ENCODE assay signal across 21 cellular contexts in the genomic region with DNA sequence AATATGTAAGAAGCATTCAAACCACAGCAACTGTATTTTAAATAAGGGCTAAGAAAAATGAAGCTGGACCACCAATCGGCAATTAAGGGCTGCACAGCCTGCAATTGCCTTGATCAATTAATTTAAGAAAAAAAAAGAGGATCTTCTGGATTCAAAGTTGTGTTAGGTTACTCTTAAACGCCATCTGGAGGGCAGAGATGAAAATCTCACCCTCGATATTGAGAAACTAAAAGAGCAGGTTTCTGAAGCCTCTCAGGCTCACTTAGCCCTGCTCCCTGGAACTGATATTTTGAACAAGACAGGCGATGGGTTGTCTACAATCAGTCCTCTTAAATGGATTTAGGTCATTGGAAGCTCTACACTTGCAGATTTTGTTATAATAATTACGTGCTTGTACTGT.
A peak's percentile ranks its signal among the peaks of the same experiment; 100 is the strongest.
DNase-seq lines count a peak whose midpoint lies in the region; ATAC-seq and TF ChIP-seq lines count a peak whose summit lies in the region.
"Had no signal": no experiment of that assay in that cellular context is flagged by ENCODE, and none has a peak within 500 bp of the region (broad histone marks: within the 10 kb centered on the region; RNA-seq: fewer than 3 reads in every experiment).

No MANE protein-coding gene starts in this region.

- H2AFZ ChIP-seq in trophoblast cell (ENCODE audit: insufficient read depth, low read length, poor library complexity), result no peak overlapping the region

- H3K4me2 ChIP-seq in trophoblast cell (ENCODE audit: low read length), result no peak overlapping the region

- H3K36me3 ChIP-seq in RWPE2 (ENCODE audit: low read depth) (no peaks in the 10 kb centered on the region), kidney epithelial cell (ENCODE audit: control insufficient read depth, insufficient read depth, low read length) (no peaks in the 10 kb centered on the region), trophoblast cell (ENCODE audit: control insufficient read depth in 1 of 2, insufficient read depth in 2 of 2, low read length in 2 of 2) (no peaks in the 10 kb centered on the region)
- H3K36me3 ChIP-seq: heart right ventricle, upper lobe of right lung had no signal

- in situ Hi-C loops in KBM-7 (cut with MboI; ENCODE audit: low pct_unique_long_range_greater_than_20kb, low sequenced_read_pairs), result no loop called here

- no peaks in the 10 kb centered on the region for H3K79me2 ChIP-seq in trophoblast cell (ENCODE audit: control insufficient read depth, insufficient read depth, low read length, poor library complexity)

- H3K9ac ChIP-seq in trophoblast cell (ENCODE audit: low read length), result no peak overlapping the region

- no peak overlapping the region for H2BK120ac ChIP-seq in trophoblast cell (ENCODE audit: insufficient read depth, low read length, poor library complexity)

- no peak overlapping the region for H3K4me3 ChIP-seq in RWPE2 (ENCODE audit: severe bottlenecking)
- no peak overlapping the region for H3K4me3 ChIP-seq in kidney epithelial cell (ENCODE audit: low read depth, low read length)
- H3K4me3 ChIP-seq in trophoblast cell (ENCODE audit: low read depth, low read length), result no peak overlapping the region
- H3K4me3 ChIP-seq: heart right ventricle, upper lobe of right lung had no signal

- H3K79me1 ChIP-seq in trophoblast cell (ENCODE audit: low read length), result no peaks in the 10 kb centered on the region

- H3K23ac ChIP-seq in trophoblast cell (ENCODE audit: low read length), result no peak overlapping the region

- no peak overlapping the region for H3K4ac ChIP-seq in trophoblast cell (ENCODE audit: low read depth, low read length)

- H4K8ac ChIP-seq in trophoblast cell (ENCODE audit: low read depth, low read length), result no peak overlapping the region

- H2AK5ac ChIP-seq in trophoblast cell (ENCODE audit: low read length), result no peak overlapping the region

- DNase-seq in NCI-H2171 treated with DMSO at 0.1 percent for 48 hours (lab: John Stamatoyannopoulos, UW) (peak; percentile 10), NCI-H2171 (lab: John Stamatoyannopoulos, UW) (no peak), KBM-7 (peak; percentile 58), RWPE2 (ENCODE audit: low spot score) (no peak), kidney epithelial cell (ENCODE audit: low read depth) (no peak), trophoblast cell (no peak)
- DNase-seq: activated T-cell treated with anti-CD3 and anti-CD28 coated beads, Interleukin-2, amount 50 U/mL, for 48 hours; amniotic stem cell; COR-L47; heart right ventricle; HFFc6; kidney; midbrain; NCI-H226; occipital lobe; stimulated activated naive CD4-positive, alpha-beta T cell; T-helper 9 cell; upper lobe of right lung had no signal

- H4K91ac ChIP-seq in trophoblast cell (ENCODE audit: low read depth, low read length), result no peak overlapping the region

- no peaks in the 10 kb centered on the region for H3K4me1 ChIP-seq in RWPE2 (ENCODE audit: insufficient read depth, poor library complexity, severe bottlenecking)
- no peaks in the 10 kb centered on the region for H3K4me1 ChIP-seq in trophoblast cell (ENCODE audit: control insufficient read depth in 1 of 2, insufficient read depth in 2 of 2, low read length in 2 of 2)
- H3K4me1 ChIP-seq: heart right ventricle, upper lobe of right lung had no signal

- H3K14ac ChIP-seq in trophoblast cell (ENCODE audit: low read length), result no peak overlapping the region

- ATAC-seq in RWPE2 (ENCODE audit: low read depth) (no peak), GM21447 (IDR thresholded peaks at IDR 0.05; ENCODE audit: unreplicated experiment) (no peak), HG03108 (IDR thresholded peaks at IDR 0.05; ENCODE audit: unreplicated experiment) (no peak)
- ATAC-seq: heart right ventricle, upper lobe of right lung had no signal

- H2BK5ac ChIP-seq in trophoblast cell (ENCODE audit: low read depth, low read length, poor library complexity), result no peak overlapping the region

- H3K27me3 ChIP-seq in RWPE2 (ENCODE audit: insufficient read depth, poor library complexity, severe bottlenecking), result no peaks in the 10 kb centered on the region
- H3K27me3 ChIP-seq in kidney epithelial cell (ENCODE audit: control insufficient read depth, insufficient read depth, low read length), result no peaks in the 10 kb centered on the region
- H3K27me3 ChIP-seq in trophoblast cell (ENCODE audit: insufficient read depth, low read length), result no peaks in the 10 kb centered on the region
- H3K27me3 ChIP-seq: heart right ventricle, upper lobe of right lung had no signal

- H4K12ac ChIP-seq in trophoblast cell (ENCODE audit: low read depth, low read length), result no peak overlapping the region

- WGBS in trophoblast cell (ENCODE audit: extremely low coverage, insufficient coverage, insufficient read length), result no CpG with 5 or more reads among the region's 5 CpGs

- H3K27ac ChIP-seq in RWPE2 (ENCODE audit: poor library complexity, severe bottlenecking) (no peak overlapping the region), trophoblast cell (ENCODE audit: low read depth, low read length) (no peak overlapping the region)
- H3K27ac ChIP-seq: epithelial cell of prostate, heart right ventricle, upper lobe of right lung had no signal

- no peak overlapping the region for H2BK12ac ChIP-seq in trophoblast cell (ENCODE audit: low read length)

- H3K9me3 ChIP-seq in RWPE2 (ENCODE audit: severe bottlenecking) (no peaks in the 10 kb centered on the region), trophoblast cell (ENCODE audit: insufficient read depth, low read depth, low read length) (peaks cover 2% of the 10 kb centered on the region)

- H3K18ac ChIP-seq in trophoblast cell (ENCODE audit: low read length), result no peak overlapping the region

- TF ChIP-seq CTCF in RWPE2 (IDR thresholded peaks at IDR 0.05; ENCODE audit: poor library complexity, severe bottlenecking) (peak; percentile 22), kidney epithelial cell (IDR thresholded peaks at IDR 0.05; ENCODE audit: insufficient read depth, low read length, poor library complexity, severe bottlenecking) (peak; percentile 2)

Comparison
In these comparisons a context has a peak if more than half of its experiments do, and no peak if none do; other contexts are left out.
1. DNase-seq: peak in NCI-H2171 treated with DMSO at 0.1 percent for 48 hours (single experiment) and KBM-7 (single experiment); none in NCI-H2171 (single experiment), RWPE2 (single experiment), kidney epithelial cell (single experiment) and trophoblast cell (0 of 2).